29 cellular contexts compared by ENCODE assay signal in the genomic region with DNA sequence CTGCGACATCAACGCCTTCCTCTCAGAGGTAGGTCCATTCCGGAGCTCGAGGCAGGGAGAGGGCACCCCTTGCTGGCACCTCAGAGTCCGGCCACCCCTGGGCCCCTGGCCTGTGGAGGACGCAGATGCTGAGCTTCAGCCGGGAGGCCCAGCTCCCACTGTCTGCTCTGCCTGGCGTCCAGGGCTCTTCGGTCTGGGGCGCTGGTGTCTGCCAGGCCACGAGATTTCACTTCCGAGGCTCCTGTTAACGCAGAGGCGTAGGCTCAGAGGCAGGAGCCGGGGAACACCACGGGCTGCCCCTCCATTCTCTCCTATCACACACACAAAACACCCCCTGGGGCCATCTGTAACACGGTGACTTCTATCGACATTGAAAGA. TPM values are rescaled to one million over a fixed set of nuclear protein-coding genes. Genes with fewer than 3 reads are reported as not detected.
A peak's percentile ranks its signal among the peaks of the same experiment; 100 is the strongest.
DNase-seq lines count a peak whose midpoint lies in the region; ATAC-seq, FAIRE-seq and TF ChIP-seq lines count a peak whose summit lies in the region.
"Had no signal": no experiment of that assay in that cellular context is flagged by ENCODE, and none has a peak within 500 bp of the region (broad histone marks: within the 10 kb centered on the region; RNA-seq: fewer than 3 reads in every experiment).

No MANE protein-coding gene starts in this region.

- TF ChIP-seq CTCF in astrocyte (IDR thresholded peaks at IDR 0.05; ENCODE audit: insufficient read depth, low read depth, low read length) (no peak), kidney (IDR thresholded peaks at IDR 0.05; ENCODE audit: borderline replicate concordance, extremely low read depth, insufficient read depth) (no peak), colonic mucosa (IDR thresholded peaks at IDR 0.05) (no peak)

- H2AFZ ChIP-seq in astrocyte (ENCODE audit: low read depth, low read length): no peak overlapping the region
- H2AFZ ChIP-seq in trophoblast cell (ENCODE audit: insufficient read depth, low read length, poor library complexity): no peak overlapping the region

- no peaks in the 10 kb centered on the region for H3K4me1 Mint-ChIP-seq in astrocyte (ENCODE audit: low read depth, unreplicated experiment)
- H3K4me1 Mint-ChIP-seq: CD14-positive monocyte; CD4-positive, alpha-beta memory T cell; CD8-positive, alpha-beta memory T cell had no signal

- H3K4me3 ChIP-seq in right cardiac atrium (ENCODE audit: low read length): no peak overlapping the region
- H3K4me3 ChIP-seq in astrocyte (ENCODE audit: insufficient read depth, low read depth, low read length): no peak overlapping the region
- no peak overlapping the region for H3K4me3 ChIP-seq in kidney (ENCODE audit: low read length in 2 of 2)
- peak overlapping the region; percentile 21 for H3K4me3 ChIP-seq in trophoblast cell (ENCODE audit: low read depth, low read length)
- no peak overlapping the region for H3K4me3 ChIP-seq in colonic mucosa
- H3K4me3 ChIP-seq: BLaER1 had no signal

- H3K9me3 ChIP-seq in right cardiac atrium (ENCODE audit: control insufficient read depth, low read length): no peaks in the 10 kb centered on the region
- H3K9me3 ChIP-seq in astrocyte (ENCODE audit: insufficient read depth, low read depth, low read length): peaks cover 9% of the 10 kb centered on the region
- no peaks in the 10 kb centered on the region for H3K9me3 ChIP-seq in kidney (ENCODE audit: control insufficient read depth in 1 of 2, low read length in 2 of 2)
- peaks cover 19% of the 10 kb centered on the region for H3K9me3 ChIP-seq in trophoblast cell (ENCODE audit: insufficient read depth, low read depth, low read length)
- no peaks in the 10 kb centered on the region for H3K9me3 ChIP-seq in colonic mucosa
- H3K9me3 ChIP-seq: BE2C had no signal

- H3K23ac ChIP-seq in trophoblast cell (ENCODE audit: low read length): no peak overlapping the region

- no peaks in the 10 kb centered on the region for H3K27me3 ChIP-seq in right cardiac atrium (ENCODE audit: control insufficient read depth, insufficient read depth)
- H3K27me3 ChIP-seq in astrocyte (ENCODE audit: insufficient read depth, low read length): no peaks in the 10 kb centered on the region
- no peaks in the 10 kb centered on the region for H3K27me3 ChIP-seq in trophoblast cell (ENCODE audit: insufficient read depth, low read length)
- H3K27me3 ChIP-seq in colonic mucosa: no peaks in the 10 kb centered on the region
- H3K27me3 ChIP-seq: BE2C, BLaER1 had no signal

- H3K9ac ChIP-seq in astrocyte (ENCODE audit: low read length): no peak overlapping the region
- no peak overlapping the region for H3K9ac ChIP-seq in kidney (ENCODE audit: low read length in 2 of 2)
- H3K9ac ChIP-seq in trophoblast cell (ENCODE audit: low read length): no peak overlapping the region
- no peak overlapping the region for H3K9ac ChIP-seq in colonic mucosa (ENCODE audit: low read depth in 2 of 2, low read length in 2 of 2)
- H3K9ac ChIP-seq: BLaER1 had no signal

- H3K27ac ChIP-seq in right cardiac atrium (ENCODE audit: low read length) (no peak overlapping the region), astrocyte (ENCODE audit: low read depth, low read length) (no peak overlapping the region), kidney (ENCODE audit: low read depth in 2 of 2, low read length in 2 of 2) (no peak overlapping the region), trophoblast cell (ENCODE audit: low read depth, low read length) (no peak overlapping the region), colonic mucosa (no peak overlapping the region)
- H3K27ac ChIP-seq: BLaER1 had no signal

- no peak overlapping the region for H4K91ac ChIP-seq in trophoblast cell (ENCODE audit: low read depth, low read length)

- H3K79me2 ChIP-seq in astrocyte (ENCODE audit: insufficient read depth, low read length): no peaks in the 10 kb centered on the region
- no peaks in the 10 kb centered on the region for H3K79me2 ChIP-seq in trophoblast cell (ENCODE audit: control insufficient read depth, insufficient read depth, low read length, poor library complexity)

- H3K79me1 ChIP-seq in trophoblast cell (ENCODE audit: low read length): no peaks in the 10 kb centered on the region

- no peaks in the 10 kb centered on the region for H4K20me1 ChIP-seq in astrocyte (ENCODE audit: insufficient read depth, low read length)
- H4K20me1 ChIP-seq: BLaER1 had no signal

- peaks cover 38% of the 10 kb centered on the region for H3K27me3 Mint-ChIP-seq in astrocyte (ENCODE audit: low read depth, unreplicated experiment)
- H3K27me3 Mint-ChIP-seq: CD4-positive, alpha-beta memory T cell; CD4-positive, CD25-positive, alpha-beta regulatory T cell had no signal

- WGBS in right cardiac atrium: 88% methylated on average over 18 of the region's 18 CpGs
- whole genome bisulfite sequencing in trophoblast cell (ENCODE audit: extremely low coverage, insufficient coverage, insufficient read length): no CpG with 5 or more reads among the region's 18 CpGs

- peaks cover 9% of the 10 kb centered on the region for H3K9me3 Mint-ChIP-seq in astrocyte (ENCODE audit: unreplicated experiment)
- H3K9me3 Mint-ChIP-seq: CD8-positive, alpha-beta memory T cell had no signal

- H3K4ac ChIP-seq in trophoblast cell (ENCODE audit: low read depth, low read length): no peak overlapping the region

- peaks cover 5% of the 10 kb centered on the region for H3K36me3 Mint-ChIP-seq in astrocyte (ENCODE audit: low read depth, unreplicated experiment)
- H3K36me3 Mint-ChIP-seq: CD14-positive monocyte; CD4-positive, alpha-beta memory T cell; CD4-positive, CD25-positive, alpha-beta regulatory T cell; CD8-positive, alpha-beta memory T cell had no signal

- no peak overlapping the region for H2AK5ac ChIP-seq in trophoblast cell (ENCODE audit: low read length)

- no peak overlapping the region for H3K4me3 Mint-ChIP-seq in astrocyte (ENCODE audit: unreplicated experiment)
- H3K4me3 Mint-ChIP-seq: CD14-positive monocyte; CD4-positive, CD25-positive, alpha-beta regulatory T cell; CD8-positive, alpha-beta memory T cell had no signal

- H3K18ac ChIP-seq in trophoblast cell (ENCODE audit: low read length): no peak overlapping the region

- no peak overlapping the region for H2BK5ac ChIP-seq in trophoblast cell (ENCODE audit: low read depth, low read length, poor library complexity)

- no peak overlapping the region for H2BK120ac ChIP-seq in trophoblast cell (ENCODE audit: insufficient read depth, low read length, poor library complexity)

- intact Hi-C loops in right cardiac atrium (cut with DNase I) (no loop called here), left cardiac atrium (cut with DNase I) (no loop called here), kidney (cut with DNase I) (no loop called here), colonic mucosa (cut with DNase I) (no loop called here)

- no peak overlapping the region for H3K14ac ChIP-seq in trophoblast cell (ENCODE audit: low read length)

- no peak overlapping the region for H3K4me2 ChIP-seq in astrocyte (ENCODE audit: low read length)
- H3K4me2 ChIP-seq in trophoblast cell (ENCODE audit: low read length): no peak overlapping the region
- H3K4me2 ChIP-seq: BLaER1 had no signal

- no peaks in the 10 kb centered on the region for H3K36me3 ChIP-seq in astrocyte (ENCODE audit: insufficient read depth, low read length)
- peaks cover 3% of the 10 kb centered on the region in 2 donors for H3K36me3 ChIP-seq in kidney (ENCODE audit: control insufficient read depth in 1 of 2, insufficient read depth in 2 of 2, low read length in 2 of 2)
- H3K36me3 ChIP-seq in trophoblast cell (ENCODE audit: control insufficient read depth in 1 of 2, insufficient read depth in 2 of 2, low read length in 2 of 2): no peaks in the 10 kb centered on the region
- no peaks in the 10 kb centered on the region for H3K36me3 ChIP-seq in colonic mucosa
- H3K36me3 ChIP-seq: BE2C, BLaER1 had no signal

- H3K4me1 ChIP-seq in right cardiac atrium (ENCODE audit: control insufficient read depth, insufficient read depth, low read length) (no peaks in the 10 kb centered on the region), astrocyte (ENCODE audit: insufficient read depth, low read length) (no peaks in the 10 kb centered on the region), kidney (ENCODE audit: control insufficient read depth in 1 of 2, insufficient read depth in 1 of 2, low read depth in 1 of 2, low read length in 2 of 2) (peaks cover 0 to 3% of the 10 kb centered on the region in 2 donors), trophoblast cell (ENCODE audit: control insufficient read depth in 1 of 2, insufficient read depth in 2 of 2, low read length in 2 of 2) (no peaks in the 10 kb centered on the region), colonic mucosa (no peaks in the 10 kb centered on the region)
- H3K4me1 ChIP-seq: BE2C had no signal

- H3K27ac Mint-ChIP-seq in astrocyte (ENCODE audit: unreplicated experiment): peak overlapping the region; percentile 47
- H3K27ac Mint-ChIP-seq: CD14-positive monocyte; CD4-positive, alpha-beta memory T cell; CD4-positive, CD25-positive, alpha-beta regulatory T cell had no signal

- H4K8ac ChIP-seq in trophoblast cell (ENCODE audit: low read depth, low read length): no peak overlapping the region

- H2BK12ac ChIP-seq in trophoblast cell (ENCODE audit: low read length): no peak overlapping the region

- DNase-seq in right cardiac atrium (peak in 2 of 3 donors; percentile 38 to 40), left cardiac atrium (no peak), astrocyte (ENCODE audit: low read depth) (no peak), kidney (peak; percentile 44), trophoblast cell (no peak), colonic mucosa (no peak), NCI-H2029 (lab: John Stamatoyannopoulos, UW) (no peak), ecto neural progenitor cell (ENCODE audit: low spot score) (no peak)
- DNase-seq: 8988T; ACHN; BE2C; C1 segment of cervical spinal cord; CD4-positive, alpha-beta memory T cell; CD4-positive, CD25-positive, alpha-beta regulatory T cell; COR-L47; DMS 273 treated with DMSO at 0.1 percent for 48 hours; DMS153; DMS53; DMS79; GF-D8 had no signal

- FAIRE-seq in astrocyte (lab: Jason Lieb, UNC): no peak
- FAIRE-seq in kidney (lab: Jason Lieb, UNC): no peak
- FAIRE-seq: A204.1, G401.6, GM12891, GM19239 had no signal

- H4K12ac ChIP-seq in trophoblast cell (ENCODE audit: low read depth, low read length): no peak overlapping the region

- ATAC-seq in right cardiac atrium: no peak
- no peak for ATAC-seq in left cardiac atrium

RNA-seq across cellular contexts. Expression of gene SLC6A18, which starts 8.3 kb away (rescaled TPM):
- total RNA-seq in right cardiac atrium (not detected), left cardiac atrium (not detected), astrocyte (not detected in 2 replicates), kidney (not detected), colonic mucosa (under 1 TPM in 1 of 2 donors, not detected in 1; 0.27 TPM)
- polyA plus RNA-seq in right cardiac atrium (not detected), kidney (ENCODE audit: insufficient read depth, low read depth, low replicate concordance) (1.5 TPM)
- polyA plus RNA-seq in trophoblast cell (2013): not detected in 2 replicates
- total RNA-seq: A673; CD4-positive, alpha-beta memory T cell; CD4-positive, CD25-positive, alpha-beta regulatory T cell; CD8-positive, alpha-beta memory T cell had no signal
- polyA plus RNA-seq: AG04450; CD14-positive monocyte; CD4-positive, alpha-beta memory T cell; CD4-positive, CD25-positive, alpha-beta regulatory T cell; CD8-positive, alpha-beta memory T cell had no signal

RNA-seq across cellular contexts. Expression of gene SLC6A19, which starts 15.5 kb away (rescaled TPM):
- total RNA-seq in right cardiac atrium (not detected), left cardiac atrium (not detected), astrocyte (not detected in 2 replicates), kidney (2.2 TPM), colonic mucosa (10 to 100 TPM in 1 of 2 donors, under 1 TPM in 1; 0.67 to 56.2 TPM)
- polyA plus RNA-seq in right cardiac atrium (not detected), kidney (ENCODE audit: insufficient read depth, low read depth, low replicate concordance) (69.3 TPM)
- polyA plus RNA-seq in trophoblast cell (2013): 0.19 and 0.21 TPM in 2 replicates
- total RNA-seq: A673; CD4-positive, alpha-beta memory T cell; CD4-positive, CD25-positive, alpha-beta regulatory T cell; CD8-positive, alpha-beta memory T cell had no signal
- polyA plus RNA-seq: AG04450; CD14-positive monocyte; CD4-positive, alpha-beta memory T cell; CD4-positive, CD25-positive, alpha-beta regulatory T cell; CD8-positive, alpha-beta memory T cell had no signal

Comparison
In these comparisons a context has a peak if more than half of its experiments do, and no peak if none do; other contexts are left out.
1. DNase-seq: peak in right cardiac atrium (2 of 3) and kidney (single experiment); none in left cardiac atrium (single experiment), astrocyte (single experiment), trophoblast cell (0 of 2), colonic mucosa (single experiment), NCI-H2029 (single experiment) and ecto neural progenitor cell (single experiment).